In genomic region chr12:101608301-101609133, GRCh38 we compare ENCODE assay signal across 1 cellular context.
TF ChIP-seq lines count a peak whose summit lies in the region.

No MANE protein-coding gene starts in this region.

TF ChIP-seq in HepG2, 621 proteins besides CTCF, POLR2A, EP300 and RAD21 (continued from another document and continues in another):
- TF ChIP-seq ZNF691 (CRISPR knock-in tag; IDR thresholded peaks at IDR 0.05; ENCODE audit: borderline replicate concordance, low read depth) (no peak), FOXC1 (CRISPR knock-in tag; IDR thresholded peaks at IDR 0.05; ENCODE audit: borderline replicate concordance) (peak; percentile 72; the same call in 1 of the 2 replicates), IRF9 (CRISPR knock-in tag; IDR thresholded peaks at IDR 0.05; ENCODE audit: borderline replicate concordance) (no peak), CCDC6 (CRISPR knock-in tag; IDR thresholded peaks at IDR 0.05) (0 out of 2 replicates have a peak, but pooled peaks have one; percentile 46), SP140L (CRISPR knock-in tag; IDR thresholded peaks at IDR 0.05; ENCODE audit: borderline replicate concordance) (0 out of 2 replicates have a peak, but pooled peaks have one; percentile 77), ZNF451 (CRISPR knock-in tag; IDR thresholded peaks at IDR 0.05) (no peak), TBX3 (IDR thresholded peaks at IDR 0.05; ENCODE audit: borderline replicate concordance) (peak; percentile 97), SKIL (CRISPR knock-in tag; IDR thresholded peaks at IDR 0.05; ENCODE audit: borderline replicate concordance) (peak; percentile 66; the same call in 1 of the 2 replicates), CREB1 (IDR thresholded peaks at IDR 0.05) (no peak), CREB1 (CRISPR knock-in tag; IDR thresholded peaks at IDR 0.05) (peak; percentile 78), TAF1 (CRISPR knock-in tag; IDR thresholded peaks at IDR 0.05) (peak; percentile 16; the same call in 1 of the 2 replicates), SRF (IDR thresholded peaks at IDR 0.05; ENCODE audit: low read depth, low read length) (no peak), ZNF34 (CRISPR knock-in tag; IDR thresholded peaks at IDR 0.05; ENCODE audit: borderline replicate concordance) (0 out of 2 replicates have a peak, but pooled peaks have one; percentile 42), ZNF264 (CRISPR knock-in tag; IDR thresholded peaks at IDR 0.05) (peak; percentile 80; the same call in 1 of the 2 replicates), ASH2L (IDR thresholded peaks at IDR 0.05; ENCODE audit: insufficient read length, low read depth, low read length) (peak; percentile 100), MEIS1 (CRISPR knock-in tag; IDR thresholded peaks at IDR 0.05; ENCODE audit: borderline replicate concordance) (peak; percentile 87; the same call in 1 of the 2 replicates), POLR2AphosphoS5 (IDR thresholded peaks at IDR 0.05; ENCODE audit: low read depth, low read length) (no peak), ZNF724P (CRISPR knock-in tag; IDR thresholded peaks at IDR 0.05; ENCODE audit: borderline replicate concordance) (0 out of 2 replicates have a peak, but pooled peaks have one; percentile 29), ZNF136 (CRISPR knock-in tag; IDR thresholded peaks at IDR 0.05; ENCODE audit: low read depth) (peak; percentile 93; the same call in 1 of the 2 replicates), FOXP4 (CRISPR knock-in tag; IDR thresholded peaks at IDR 0.05) (peak; percentile 100), MED1 (CRISPR knock-in tag; IDR thresholded peaks at IDR 0.05) (peak; percentile 96), ZMYM2 (CRISPR knock-in tag; IDR thresholded peaks at IDR 0.05) (peak; percentile 69), JUND (CRISPR knock-in tag; IDR thresholded peaks at IDR 0.05) (peak; percentile 81), PHF8 (CRISPR knock-in tag; IDR thresholded peaks at IDR 0.05) (peak; percentile 39), NR2C2 (CRISPR knock-in tag; IDR thresholded peaks at IDR 0.05; ENCODE audit: borderline replicate concordance) (peak; percentile 65; the same call in 1 of the 2 replicates), BORCS8-MEF2B (CRISPR knock-in tag; IDR thresholded peaks at IDR 0.05) (peak; percentile 44; the same call in 1 of the 2 replicates), KLF16 (CRISPR knock-in tag; IDR thresholded peaks at IDR 0.05) (peak in 1 of 2 experiments; percentile 95; a peak in 2 of 4 replicates), ZBTB7A (CRISPR knock-in tag; IDR thresholded peaks at IDR 0.05) (peak; percentile 69; the same call in 1 of the 2 replicates), MXI1 (IDR thresholded peaks at IDR 0.05; ENCODE audit: borderline replicate concordance, low read depth, low read length) (peak; percentile 46; the same call in 1 of the 3 replicates), NFATC3 (CRISPR knock-in tag; IDR thresholded peaks at IDR 0.05) (0 out of 2 replicates have a peak, but pooled peaks have one; percentile 63), ZFP37 (CRISPR knock-in tag; IDR thresholded peaks at IDR 0.05; ENCODE audit: borderline replicate concordance) (no peak), REST (IDR thresholded peaks at IDR 0.05; ENCODE audit: borderline replicate concordance in 1 of 2, low read depth in 1 of 2, low read length in 2 of 2) (peak in 1 of 2 experiments; percentile 84; a peak in 2 of 4 replicates), SMARCC2 (IDR thresholded peaks at IDR 0.05) (0 out of 2 replicates have a peak, but pooled peaks have one; percentile 36), MLX (CRISPR knock-in tag; IDR thresholded peaks at IDR 0.05) (peak; percentile 80), PLRG1 (conservative IDR thresholded peaks at IDR 0.05) (no peak), RXRB (CRISPR knock-in tag; IDR thresholded peaks at IDR 0.05; ENCODE audit: borderline replicate concordance) (peak; percentile 94), GATAD2A (CRISPR knock-in tag; IDR thresholded peaks at IDR 0.05) (peak; percentile 98), ZNF281 (CRISPR knock-in tag; IDR thresholded peaks at IDR 0.05; ENCODE audit: borderline replicate concordance) (peak; percentile 69; the same call in 1 of the 2 replicates), HNF1B (CRISPR knock-in tag; IDR thresholded peaks at IDR 0.05) (peak; percentile 67), ZNF788 (CRISPR knock-in tag; IDR thresholded peaks at IDR 0.05; ENCODE audit: borderline replicate concordance) (peak; percentile 87; the same call in 1 of the 2 replicates), NFKBIZ (CRISPR knock-in tag; IDR thresholded peaks at IDR 0.05) (peak; percentile 96), ETV6 (CRISPR knock-in tag; conservative IDR thresholded peaks at IDR 0.05) (peak; percentile 73; the same call in 1 of the 2 replicates), ZSCAN5A (CRISPR knock-in tag; IDR thresholded peaks at IDR 0.05; ENCODE audit: borderline replicate concordance) (peak; percentile 82; the same call in 1 of the 2 replicates), ATF3 (CRISPR knock-in tag; IDR thresholded peaks at IDR 0.05) (peak; percentile 81), MIER2 (CRISPR knock-in tag; IDR thresholded peaks at IDR 0.05) (peak; percentile 75; the same call in 1 of the 2 replicates)
